Comparison of ENCODE assay signal across 30 cellular contexts in the genomic region with DNA sequence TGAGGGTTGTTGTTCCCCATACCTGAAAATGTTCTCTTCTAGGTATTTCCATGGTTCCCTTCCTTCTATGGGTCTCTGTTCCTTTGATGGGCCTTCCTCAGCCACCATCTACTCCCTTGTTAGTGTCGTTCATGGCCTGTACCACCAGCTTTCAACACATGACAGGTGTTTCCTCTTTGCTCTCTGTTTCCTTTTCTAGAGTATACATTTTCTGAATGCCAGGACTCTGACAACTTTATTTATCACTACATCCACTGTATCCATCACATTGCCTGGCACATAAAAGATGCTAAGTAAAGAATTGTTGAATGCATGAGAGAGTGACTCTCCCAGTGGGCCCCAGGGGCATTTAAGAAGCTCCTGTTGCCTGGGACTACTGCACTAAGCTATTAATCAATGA.
"Had no signal": no experiment of that assay in that cellular context is flagged by ENCODE, and none has a peak within 500 bp of the region (broad histone marks: within the 10 kb centered on the region; RNA-seq: fewer than 3 reads in every experiment).

No MANE protein-coding gene starts in this region.

- H3K4me3 ChIP-seq: ascending aorta, breast epithelium, cardiac muscle cell, esophagus squamous epithelium, gastroesophageal sphincter, heart right ventricle had no signal

- H3K4me1 Mint-ChIP-seq: activated CD4-positive, alpha-beta memory T cell treated with anti-CD3 and anti-CD28 coated beads, Interleukin-2, amount 10 ng/mL, durations not matched to agents 7 days and 5 days; activated CD4-positive, alpha-beta T cell treated with anti-CD3 and anti-CD28 coated beads, Interleukin-2, amount 10 ng/mL, durations not matched to agents 7 days and 5 days; activated naive CD4-positive, alpha-beta T cell treated with anti-CD3 and anti-CD28 coated beads, Interleukin-2, amount 10 ng/mL, durations not matched to agents 7 days and 5 days; activated naive CD8-positive, alpha-beta T cell treated with anti-CD3 and anti-CD28 coated beads, Interleukin-2, amount 10 ng/mL, durations not matched to agents 7 days and 5 days; central memory CD8-positive, alpha-beta T cell had no signal

- H3K9me3 Mint-ChIP-seq: activated CD4-positive, alpha-beta T cell treated with anti-CD3 and anti-CD28 coated beads, Interleukin-2, amount 10 ng/mL, durations not matched to agents 7 days and 5 days; activated naive CD8-positive, alpha-beta T cell treated with anti-CD3 and anti-CD28 coated beads, Interleukin-2, amount 10 ng/mL, durations not matched to agents 7 days and 5 days; activated T-cell treated with anti-CD3 and anti-CD28 coated beads, Interleukin-2, amount 50 U/mL, for 24 hours had no signal

- H3K27ac Mint-ChIP-seq: activated CD4-positive, alpha-beta memory T cell treated with anti-CD3 and anti-CD28 coated beads, Interleukin-2, amount 10 ng/mL, durations not matched to agents 7 days and 5 days; activated CD4-positive, alpha-beta T cell treated with anti-CD3 and anti-CD28 coated beads, Interleukin-2, amount 10 ng/mL, durations not matched to agents 7 days and 5 days; activated naive CD4-positive, alpha-beta T cell treated with anti-CD3 and anti-CD28 coated beads, Interleukin-2, amount 10 ng/mL, durations not matched to agents 7 days and 5 days; activated naive CD4-positive, alpha-beta T cell treated with anti-CD3 and anti-CD28 coated beads, Interleukin-2, amount 50 U/mL, for 72 hours; activated naive CD8-positive, alpha-beta T cell treated with anti-CD3 and anti-CD28 coated beads, Interleukin-2, amount 10 ng/mL, durations not matched to agents 7 days and 5 days; activated T-cell treated with anti-CD3 and anti-CD28 coated beads, Interleukin-2, amount 50 U/mL, for 24 hours; activated T-cell treated with anti-CD3 and anti-CD28 coated beads, Interleukin-2, amount 50 U/mL, for 72 hours; WTC11 had no signal

- DNase-seq: activated CD4-positive, alpha-beta memory T cell treated with anti-CD3 and anti-CD28 coated beads, Interleukin-2, amount 10 ng/mL, durations not matched to agents 7 days and 5 days; activated CD4-positive, alpha-beta T cell treated with anti-CD3 and anti-CD28 coated beads for 1 hour; activated CD4-positive, alpha-beta T cell treated with anti-CD3 and anti-CD28 coated beads for 4 hours; activated CD4-positive, alpha-beta T cell treated with anti-CD3 and anti-CD28 coated beads, Interleukin-2, amount 10 ng/mL, durations not matched to agents 7 days and 5 days; activated CD4-positive, alpha-beta T cell treated with anti-CD3 and anti-CD28 coated beads, Interleukin-2, amount 50 U/mL, for 4 hours; activated CD8-positive, alpha-beta memory T cell treated with anti-CD3 and anti-CD28 coated beads, Interleukin-2, amount 50 U/mL, for 48 hours; activated gamma-delta T cell; activated naive CD4-positive, alpha-beta T cell; activated naive CD4-positive, alpha-beta T cell treated with anti-CD3 and anti-CD28 coated beads, Interleukin-2, amount 10 ng/mL, durations not matched to agents 7 days and 5 days; activated naive CD8-positive, alpha-beta T cell treated with anti-CD3 and anti-CD28 coated beads, Interleukin-2, amount 10 ng/mL, durations not matched to agents 7 days and 5 days; activated T-cell treated with anti-CD3 and anti-CD28 coated beads for 4 hours; activated T-cell treated with anti-CD3 and anti-CD28 coated beads, Interleukin-2, amount 50 U/mL, for 24 hours; activated T-cell treated with anti-CD3 and anti-CD28 coated beads, Interleukin-2, amount 50 U/mL, for 72 hours; cortex of kidney; dermis blood vessel endothelial cell; effector CD8-positive, alpha-beta T cell; esophagus squamous epithelium; foreskin melanocyte; heart right ventricle; T-helper 2 cell had no signal

- H3K4me1 ChIP-seq: ascending aorta, breast epithelium, gastroesophageal sphincter had no signal

- H3K9me3 ChIP-seq: ascending aorta, breast epithelium, esophagus squamous epithelium, gastroesophageal sphincter, heart right ventricle had no signal

- H3K27me3 ChIP-seq: ascending aorta, breast epithelium, cardiac muscle cell, heart right ventricle had no signal

- H3K36me3 Mint-ChIP-seq: activated naive CD4-positive, alpha-beta T cell treated with anti-CD3 and anti-CD28 coated beads, Interleukin-2, amount 10 ng/mL, durations not matched to agents 7 days and 5 days; activated naive CD8-positive, alpha-beta T cell treated with anti-CD3 and anti-CD28 coated beads, Interleukin-2, amount 10 ng/mL, durations not matched to agents 7 days and 5 days; brain had no signal

- ATAC-seq: activated naive CD4-positive, alpha-beta T cell treated with anti-CD3 and anti-CD28 coated beads, Interleukin-2, amount 50 U/mL, for 72 hours; activated T-cell treated with anti-CD3 and anti-CD28 coated beads, Interleukin-2, amount 50 U/mL, for 72 hours; gastroesophageal sphincter; heart right ventricle; WTC11 had no signal

- H3K36me3 ChIP-seq: ascending aorta, breast epithelium, cardiac muscle cell, esophagus squamous epithelium, gastroesophageal sphincter, heart right ventricle had no signal

- H3K4me3 Mint-ChIP-seq: activated CD4-positive, alpha-beta memory T cell treated with anti-CD3 and anti-CD28 coated beads, Interleukin-2, amount 10 ng/mL, durations not matched to agents 7 days and 5 days; activated CD4-positive, alpha-beta T cell treated with anti-CD3 and anti-CD28 coated beads, Interleukin-2, amount 10 ng/mL, durations not matched to agents 7 days and 5 days; activated naive CD4-positive, alpha-beta T cell treated with anti-CD3 and anti-CD28 coated beads, Interleukin-2, amount 10 ng/mL, durations not matched to agents 7 days and 5 days; activated naive CD8-positive, alpha-beta T cell treated with anti-CD3 and anti-CD28 coated beads, Interleukin-2, amount 10 ng/mL, durations not matched to agents 7 days and 5 days; activated T-cell treated with anti-CD3 and anti-CD28 coated beads, Interleukin-2, amount 50 U/mL, for 24 hours; activated T-cell treated with anti-CD3 and anti-CD28 coated beads, Interleukin-2, amount 50 U/mL, for 72 hours; brain; central memory CD8-positive, alpha-beta T cell; WTC11 had no signal

- H3K27me3 Mint-ChIP-seq: activated CD4-positive, alpha-beta memory T cell treated with anti-CD3 and anti-CD28 coated beads, Interleukin-2, amount 10 ng/mL, durations not matched to agents 7 days and 5 days; activated CD4-positive, alpha-beta T cell treated with anti-CD3 and anti-CD28 coated beads, Interleukin-2, amount 10 ng/mL, durations not matched to agents 7 days and 5 days; activated naive CD4-positive, alpha-beta T cell treated with anti-CD3 and anti-CD28 coated beads, Interleukin-2, amount 10 ng/mL, durations not matched to agents 7 days and 5 days; activated naive CD8-positive, alpha-beta T cell treated with anti-CD3 and anti-CD28 coated beads, Interleukin-2, amount 10 ng/mL, durations not matched to agents 7 days and 5 days; central memory CD8-positive, alpha-beta T cell had no signal

- H3K27ac ChIP-seq: ascending aorta, breast epithelium, cardiac muscle cell, epithelial cell of prostate, esophagus squamous epithelium, gastroesophageal sphincter, heart right ventricle, VCaP had no signal
